ENCODE assay signal across 30 cellular contexts in the genomic region with DNA sequence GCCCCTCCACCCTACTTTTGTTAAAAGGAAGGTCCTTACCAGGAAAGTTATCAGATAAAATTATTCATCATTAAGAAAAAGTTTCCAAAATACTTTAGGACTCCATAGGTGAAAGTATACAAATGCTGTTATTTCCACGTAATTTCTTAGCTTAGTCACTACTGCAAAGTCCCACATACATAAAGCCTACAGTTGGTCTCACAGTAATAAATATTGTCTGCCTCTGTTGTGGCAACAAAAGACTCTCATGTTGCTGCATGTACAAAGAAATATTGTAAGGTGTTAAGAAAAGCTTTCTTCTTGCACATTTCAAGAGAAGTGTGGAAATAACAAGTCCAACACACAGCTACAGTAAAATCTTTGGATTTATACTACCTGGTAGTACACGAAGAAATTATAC.
"Had no signal": no experiment of that assay in that cellular context is flagged by ENCODE, and none has a peak within 500 bp of the region (broad histone marks: within the 10 kb centered on the region; RNA-seq: fewer than 3 reads in every experiment).

No MANE protein-coding gene starts in this region.

- H3K9me3 Mint-ChIP-seq: activated T-cell treated with anti-CD3 and anti-CD28 coated beads, Interleukin-2, amount 50 U/mL, for 72 hours; effector memory CD8-positive, alpha-beta T cell; nephron; stimulated activated memory B cell treated with anti-CD40 and anti-IgM and Interleukin-4, amounts not matched to agents 10 μg/mL and 1 μg/mL and 100 μg/mL, for 72 hours; stimulated activated naive CD8-positive, alpha-beta T cell treated with anti-CD3 and anti-CD28 coated beads, Interleukin-15, amount 100 ng/mL, for 72 hours; T-helper 2 cell treated with Interferon-gamma antibody and Interleukin-4, amounts not matched to agents 5 μg/mL and 100 μg/mL, for 36 hours had no signal

- H3K4me3 Mint-ChIP-seq: activated naive CD8-positive, alpha-beta T cell; activated T-cell treated with anti-CD3 and anti-CD28 coated beads, Interleukin-2, amount 50 U/mL, for 72 hours; effector memory CD8-positive, alpha-beta T cell; nephron; stimulated activated memory B cell treated with anti-CD40 and anti-IgM and Interleukin-4, amounts not matched to agents 10 μg/mL and 1 μg/mL and 100 μg/mL, for 72 hours; stimulated activated naive CD8-positive, alpha-beta T cell treated with anti-CD3 and anti-CD28 coated beads, Interleukin-15, amount 100 ng/mL, for 72 hours; T-helper 2 cell treated with Interferon-gamma antibody and Interleukin-4, amounts not matched to agents 5 μg/mL and 100 μg/mL, for 36 hours had no signal

- ATAC-seq: activated T-cell treated with anti-CD3 and anti-CD28 coated beads, Interleukin-2, amount 50 U/mL, for 72 hours; body of pancreas; effector memory CD8-positive, alpha-beta T cell; left lobe of liver; lower lobe of right lung; right lobe of liver; stimulated activated memory B cell treated with anti-CD40 and anti-IgM and Interleukin-4, amounts not matched to agents 10 μg/mL and 1 μg/mL and 100 μg/mL, for 72 hours; stimulated activated naive CD8-positive, alpha-beta T cell treated with anti-CD3 and anti-CD28 coated beads, Interleukin-15, amount 100 ng/mL, for 72 hours; upper lobe of right lung had no signal

- H3K4me3 ChIP-seq: body of pancreas, lower lobe of right lung, mucosa of descending colon, right lobe of liver, thyroid gland, upper lobe of right lung had no signal

- DNase-seq: activated CD4-positive, alpha-beta T cell treated with anti-CD3 and anti-CD28 coated beads for 4 hours; activated CD4-positive, alpha-beta T cell treated with anti-CD3 and anti-CD28 coated beads, Interleukin-2, amount 50 U/mL, for 4 hours; activated CD4-positive, CD25-positive, alpha-beta regulatory T cell; activated naive CD4-positive, alpha-beta T cell; activated T-cell treated with anti-CD3 and anti-CD28 coated beads for 4 hours; activated T-cell treated with anti-CD3 and anti-CD28 coated beads, Interleukin-2, amount 50 U/mL, for 72 hours; anterior cingulate cortex; body of pancreas; caudate nucleus; cortex of kidney; effector memory CD8-positive, alpha-beta T cell; head of caudate nucleus; kidney glomerular epithelial cell; lower lobe of right lung; mesendoderm; mucosa of descending colon; right lobe of liver; stimulated activated CD4-positive, alpha-beta T cell treated with anti-CD3 and anti-CD28 coated beads, Interleukin-4, amount 100 ng/mL, for 24 hours; stimulated activated naive CD8-positive, alpha-beta T cell treated with anti-CD3 and anti-CD28 coated beads, Interleukin-15, amount 100 ng/mL, for 72 hours; substantia nigra; T-helper 1 cell; thyroid gland; upper lobe of right lung had no signal

- H3K4me1 Mint-ChIP-seq: stimulated activated memory B cell treated with anti-CD40 and anti-IgM and Interleukin-4, amounts not matched to agents 10 μg/mL and 1 μg/mL and 100 μg/mL, for 72 hours had no signal

- H3K9me3 ChIP-seq: body of pancreas, lower lobe of right lung, mucosa of descending colon, neutrophil, right lobe of liver, thyroid gland, upper lobe of right lung had no signal

- H3K27me3 ChIP-seq: body of pancreas, right lobe of liver, thyroid gland, upper lobe of right lung had no signal

- H3K36me3 ChIP-seq: lower lobe of right lung, neutrophil, right lobe of liver, thyroid gland, upper lobe of right lung had no signal

- H3K27ac ChIP-seq: body of pancreas, lower lobe of right lung, neutrophil, right lobe of liver, thyroid gland, upper lobe of right lung had no signal

- H3K27me3 Mint-ChIP-seq: effector memory CD8-positive, alpha-beta T cell; stimulated activated memory B cell treated with anti-CD40 and anti-IgM and Interleukin-4, amounts not matched to agents 10 μg/mL and 1 μg/mL and 100 μg/mL, for 72 hours had no signal

- H3K27ac Mint-ChIP-seq: activated naive CD8-positive, alpha-beta T cell; activated T-cell treated with anti-CD3 and anti-CD28 coated beads, Interleukin-2, amount 50 U/mL, for 72 hours; effector memory CD8-positive, alpha-beta T cell; nephron; stimulated activated memory B cell treated with anti-CD40 and anti-IgM and Interleukin-4, amounts not matched to agents 10 μg/mL and 1 μg/mL and 100 μg/mL, for 72 hours; stimulated activated naive CD8-positive, alpha-beta T cell treated with anti-CD3 and anti-CD28 coated beads, Interleukin-15, amount 100 ng/mL, for 72 hours; T-helper 2 cell treated with Interferon-gamma antibody and Interleukin-4, amounts not matched to agents 5 μg/mL and 100 μg/mL, for 36 hours had no signal

- H3K4me1 ChIP-seq: body of pancreas, thyroid gland had no signal

- H3K36me3 Mint-ChIP-seq: activated naive CD8-positive, alpha-beta T cell; stimulated activated memory B cell treated with anti-CD40 and anti-IgM and Interleukin-4, amounts not matched to agents 10 μg/mL and 1 μg/mL and 100 μg/mL, for 72 hours had no signal

- FAIRE-seq: endothelial cell of umbilical vein had no signal
